20 cellular contexts compared by ENCODE assay signal in genomic region chr4:55673424-55673823, GRCh38. TPM values are rescaled to one million over a fixed set of nuclear protein-coding genes. Genes with fewer than 3 reads are reported as not detected.
"Had no signal": no experiment of that assay in that cellular context is flagged by ENCODE, and none has a peak within 500 bp of the region (broad histone marks: within the 10 kb centered on the region; RNA-seq: fewer than 3 reads in every experiment).

No MANE protein-coding gene starts in this region.

- DNase-seq: activated CD4-positive, alpha-beta memory T cell treated with anti-CD3 and anti-CD28 coated beads, Interleukin-2, amount 10 ng/mL, durations not matched to agents 7 days and 5 days; activated CD4-positive, alpha-beta T cell treated with anti-CD3 and anti-CD28 coated beads, Interleukin-2, amount 10 ng/mL, durations not matched to agents 24 days and 14 days; activated effector memory CD4-positive, alpha-beta T cell treated with Interleukin-2 at 50 U/mL for 16 hours; activated naive CD4-positive, alpha-beta T cell treated with anti-CD3 and anti-CD28 coated beads, Interleukin-2, amount 10 ng/mL, durations not matched to agents 7 days and 5 days; activated T-cell treated with anti-CD3 and anti-CD28 coated beads, Interleukin-2, amount 50 U/mL, for 72 hours; amygdala; foreskin melanocyte; glutamatergic neuron; immature natural killer cell; left lung; naive thymus-derived CD4-positive, alpha-beta T cell; occipital lobe; sigmoid colon; stimulated activated CD4-positive, alpha-beta T cell treated with anti-CD3 and anti-CD28 coated beads, Interleukin-15, amount 100 ng/mL, for 24 hours; stimulated activated CD8-positive, alpha-beta memory T cell treated with anti-CD3 and anti-CD28 coated beads, Interleukin-4, amount 100 ng/mL, for 48 hours; stimulated activated naive CD4-positive, alpha-beta T cell; T-helper 9 cell; testis had no signal

- ATAC-seq: activated T-cell treated with anti-CD3 and anti-CD28 coated beads, Interleukin-2, amount 50 U/mL, for 72 hours; left lung; naive thymus-derived CD4-positive, alpha-beta T cell had no signal

RNA-seq across cellular contexts. Expression of gene NMU, which starts 37.3 kb away (rescaled TPM):
- total RNA-seq: activated CD4-positive, alpha-beta T cell treated with anti-CD3 and anti-CD28 coated beads, Interleukin-2, amount 10 ng/mL, durations not matched to agents 24 days and 14 days; naive thymus-derived CD4-positive, alpha-beta T cell; renal cortical epithelial cell; smooth muscle cell had no signal
